8 cellular contexts compared by ENCODE assay signal in genomic region chr19:53520163-53520546, GRCh38. TPM values are rescaled to one million over a fixed set of nuclear protein-coding genes. Genes with fewer than 3 reads are reported as not detected.
DNase-seq lines count a peak whose midpoint lies in the region; ATAC-seq and TF ChIP-seq lines count a peak whose summit lies in the region.

No MANE protein-coding gene starts in this region.

- H3K36me3 ChIP-seq in ACC112 (ENCODE audit: insufficient read depth, low read length): no peaks in the 10 kb centered on the region

- peaks cover 0 to 3% (median 0%) of the 10 kb centered on the region in 3 donors for H3K27me3 Mint-ChIP-seq in naive B cell

- no peak for TF ChIP-seq CTCF in choroid plexus epithelial cell (conservative IDR thresholded peaks at IDR 0.05; ENCODE audit: low read depth, low read length)

- peaks cover 3% of the 10 kb centered on the region for H3K4me1 ChIP-seq in ACC112 (ENCODE audit: control insufficient read depth, insufficient read depth, low read length, unreplicated experiment)

- peak overlapping the region in 5 of 6 donors; percentile 61 to 99 (median 97) for H3K27ac Mint-ChIP-seq in naive B cell

- peaks cover 4 to 17% of the 10 kb centered on the region in 2 donors for H3K36me3 Mint-ChIP-seq in naive B cell

- no peak for DNase-seq in Jurkat, Clone E6-1 (ENCODE audit: low read depth, low spot score)
- DNase-seq in choroid plexus epithelial cell (ENCODE audit: low read depth) (no peak), naive B cell (no peak), NCI-H187 (lab: John Stamatoyannopoulos, UW) (no peak)

- H3K4me1 Mint-ChIP-seq in naive B cell: peaks cover 12 to 16% (median 15%) of the 10 kb centered on the region in 3 donors

- H3K4me3 ChIP-seq in ACC112 (ENCODE audit: low read depth, low read length) (peak overlapping the region; percentile 92), choroid plexus epithelial cell (ENCODE audit: low read depth, low read length) (peak overlapping the region; percentile 43)
- peak overlapping the region; percentile 90 for H3K4me3 ChIP-seq in Jurkat, Clone E6-1 (ENCODE audit: low read length)

- peak overlapping the region; percentile 60 for H3K27ac ChIP-seq in ACC112 (ENCODE audit: low read depth, low read length)

- no peaks in the 10 kb centered on the region for H3K27me3 ChIP-seq in ACC112 (ENCODE audit: insufficient read depth, low read length)

- peak overlapping the region; percentile 79 for H2AFZ ChIP-seq in ACC112 (ENCODE audit: low read length, unreplicated experiment)

- ATAC-seq in naive B cell (ENCODE audit: low read depth in 2 of 2) (no peak), GM21528 (IDR thresholded peaks at IDR 0.05; ENCODE audit: low FRiP score, unreplicated experiment) (no peak), HG03139 (IDR thresholded peaks at IDR 0.05; ENCODE audit: unreplicated experiment) (no peak), HG03354 (IDR thresholded peaks at IDR 0.05; ENCODE audit: poor library complexity, severe bottlenecking, unreplicated experiment) (no peak)

- peaks cover 7% of the 10 kb centered on the region for H3K79me2 ChIP-seq in ACC112 (ENCODE audit: control insufficient read depth, insufficient read depth, low read length, unreplicated experiment)

- H3K4me3 Mint-ChIP-seq in naive B cell: peak overlapping the region; percentile 97 to 100 (median 100)

- peaks cover 4 to 26% (median 16%) of the 10 kb centered on the region in 7 donors for H3K9me3 Mint-ChIP-seq in naive B cell

RNA-seq across cellular contexts. Expression of gene ZNF331, which starts 17.8 kb away (rescaled TPM):
- 6.0 TPM for polyA plus RNA-seq in Jurkat, Clone E6-1 (2012; ENCODE audit: insufficient read depth, insufficient read length)
- polyA plus RNA-seq in naive B cell (ENCODE audit: low read depth in 6 of 6): 100 to 1,000 TPM in 2 of 6 donors, 10 to 100 TPM in 4; 35.2 to 141 (median 72.8) TPM

RNA-seq across cellular contexts. Expression of gene ZNF813, which starts 52.6 kb away (rescaled TPM):
- polyA plus RNA-seq in Jurkat, Clone E6-1 (2012; ENCODE audit: insufficient read depth, insufficient read length): 1.1 TPM
- polyA plus RNA-seq in naive B cell (ENCODE audit: low read depth in 6 of 6): 1 to 10 TPM; 4.6 to 8.3 (median 6.0) TPM
